8 cellular contexts compared by ENCODE assay signal in genomic region chr19:3626473-3627350, GRCh38. TPM values are rescaled to one million over a fixed set of nuclear protein-coding genes. Genes with fewer than 3 reads are reported as not detected.
A peak's percentile ranks its signal among the peaks of the same experiment; 100 is the strongest.
DNase-seq lines count a peak whose midpoint lies in the region; ATAC-seq, FAIRE-seq and TF ChIP-seq lines count a peak whose summit lies in the region.

TSS of gene CACTIN (minus strand) at chr19:3626790. CDS start at chr19:3626762, 28 bp downstream.

- H3K9ac ChIP-seq in mammary epithelial cell (ENCODE audit: insufficient read depth, low read length) (peak within 1 kb of the TSS; percentile 92), skeletal muscle tissue (ENCODE audit: low read depth in 1 of 3, low read length in 3 of 3) (peak within 1 kb of the TSS; percentile 82 to 96 (median 82))

- intact Hi-C loops in mammary epithelial cell (cut with micrococcal nuclease), result loop anchor here (2.0 to 10.0 kb wide), 3 partner anchors 54 to 322 kb away; partner anchors contain the start of genes HMG20B and PIP5K1C

- peak within 1 kb of the TSS; percentile 100 for H3K27ac ChIP-seq in WERI-Rb-1
- H3K27ac ChIP-seq in mammary epithelial cell (ENCODE audit: insufficient read depth, low read depth, low read length), result peak within 1 kb of the TSS; percentile 75
- H3K27ac ChIP-seq in skeletal muscle tissue (ENCODE audit: low read depth, low read length), result peak within 1 kb of the TSS; percentile 94

- H3K4me2 ChIP-seq in mammary epithelial cell (ENCODE audit: insufficient read depth, low read depth, low read length), result peak within 1 kb of the TSS; percentile 94

- no peak for TF ChIP-seq CTCF in WERI-Rb-1 (IDR thresholded peaks at IDR 0.05; ENCODE audit: low read depth, low read length)
- TF ChIP-seq CTCF in mammary epithelial cell (conservative IDR thresholded peaks at IDR 0.05 in 1 of 2, IDR thresholded peaks at IDR 0.05 in 1 of 2; ENCODE audit: extremely low read depth in 1 of 2, insufficient read depth in 1 of 2, low read depth in 1 of 2, low read length in 2 of 2), result no peak

- dilution Hi-C loops in mammary epithelial cell (cut with HindIII; ENCODE audit: low sequenced_read_pairs), result no loop called here

- BruUV-seq in mammary epithelial cell (replicated peaks; lab: Mats Ljungman, UMichigan), result no TSS peak

- no peaks in the 10 kb centered on the region for H3K9me3 ChIP-seq in WERI-Rb-1 (ENCODE audit: severe bottlenecking)
- H3K9me3 ChIP-seq in mammary epithelial cell (replicated peaks; ENCODE audit: insufficient read depth, low read length), result no peaks in the 10 kb centered on the region
- peaks cover 2% of the 10 kb centered on the region for H3K9me3 ChIP-seq in iPS-18c (ENCODE audit: control insufficient read depth, insufficient read depth, low read length)
- no peaks in the 10 kb centered on the region for H3K9me3 ChIP-seq in skeletal muscle tissue (ENCODE audit: control insufficient read depth in 3 of 3, low read length in 3 of 3)

- peak within 1 kb of the TSS; percentile 82 for H3K4me3 ChIP-seq in WERI-Rb-1 (ENCODE audit: low read depth, low read length)
- H3K4me3 ChIP-seq in mammary epithelial cell (replicated peaks in 1 of 3; ENCODE audit: insufficient read depth in 1 of 3, low read depth in 2 of 3, low read length in 3 of 3), result peak within 1 kb of the TSS; percentile 69 to 98 (median 91)
- H3K4me3 ChIP-seq in iPS-18c (ENCODE audit: insufficient read depth, low read depth, low read length), result peak within 1 kb of the TSS; percentile 94
- peak within 1 kb of the TSS; percentile 86 to 97 (median 92) for H3K4me3 ChIP-seq in skeletal muscle tissue (ENCODE audit: low read length in 3 of 3)

- H3K27me3 ChIP-seq in WERI-Rb-1 (ENCODE audit: insufficient read depth, low read depth, severe bottlenecking), result no peaks in the 10 kb centered on the region
- H3K27me3 ChIP-seq in mammary epithelial cell (ENCODE audit: insufficient read depth, low read length), result no peaks in the 10 kb centered on the region
- H3K27me3 ChIP-seq in skeletal muscle tissue (ENCODE audit: control insufficient read depth in 3 of 3, insufficient read depth in 3 of 3, low read length in 3 of 3), result no peaks in the 10 kb centered on the region

- H4K20me1 ChIP-seq in mammary epithelial cell (ENCODE audit: insufficient read depth, low read length), result no peaks in the 10 kb centered on the region

- WGBS in mammary epithelial cell (ENCODE audit: low coverage, missing lambda C conversion rate), result 1% methylated on average over 21 of the region's 80 CpGs

- H3K79me2 ChIP-seq in mammary epithelial cell (ENCODE audit: insufficient read depth, low read length), result peaks cover 33% of the 10 kb centered on the region

- CTCF ChIA-PET in mammary epithelial cell (lab: Charles Lee; ENCODE audit: low non-redundant PET), result no interaction called here

- ATAC-seq in GM18868 (IDR thresholded peaks at IDR 0.05; ENCODE audit: unreplicated experiment) (peak; percentile 92), HG03108 (IDR thresholded peaks at IDR 0.05; ENCODE audit: unreplicated experiment) (peak; percentile 87)

- peaks cover 13% of the 10 kb centered on the region for H3K4me1 ChIP-seq in mammary epithelial cell (ENCODE audit: insufficient read depth, low read length)
- peaks cover 24 to 32% (median 26%) of the 10 kb centered on the region in 3 donors for H3K4me1 ChIP-seq in skeletal muscle tissue (ENCODE audit: control insufficient read depth in 3 of 3, insufficient read depth in 3 of 3, low read length in 3 of 3)

- DNase-seq in NCI-H2227 (lab: John Stamatoyannopoulos, UW; ENCODE audit: unreplicated experiment) (peak; percentile 97), WERI-Rb-1 (peak; percentile 99), mammary epithelial cell (peak; percentile 96)

- in situ Hi-C loops in mammary epithelial cell (cut with MboI; ENCODE audit: low sequenced_read_pairs in 2 of 2), result no loop called here

- peak; percentile 98 for FAIRE-seq in A204.1 (lab: Jason Lieb, UNC)

- peaks cover 26% of the 10 kb centered on the region for H3K36me3 ChIP-seq in WERI-Rb-1
- H3K36me3 ChIP-seq in mammary epithelial cell (ENCODE audit: insufficient read depth, low read length), result no peaks in the 10 kb centered on the region
- peaks cover 7 to 15% (median 9%) of the 10 kb centered on the region in 3 donors for H3K36me3 ChIP-seq in skeletal muscle tissue (ENCODE audit: control insufficient read depth in 3 of 3, insufficient read depth in 3 of 3, low read length in 3 of 3)

- H2AFZ ChIP-seq in mammary epithelial cell (ENCODE audit: low read depth, low read length), result peak within 1 kb of the TSS; percentile 83

RNA-seq across cellular contexts. Expression of gene CACTIN, which starts in this region (rescaled TPM):
- 10 to 100 TPM; 16.0 to 26.5 TPM for total RNA-seq in mammary epithelial cell
- 14.4 TPM for polyA plus RNA-seq in mammary epithelial cell
- 11.2 TPM for polyA minus RNA-seq in mammary epithelial cell
- total RNA-seq in skeletal muscle tissue, result 12.5 TPM

Comparison
In these comparisons a context has a peak if more than half of its experiments do, and no peak if none do; other contexts are left out.
1. Peak in every context shown above with its lines: DNase-seq, ATAC-seq, H3K4me3 ChIP-seq and H3K27ac ChIP-seq.